Comparison of ENCODE assay signal across 9 cellular contexts in the genomic region with DNA sequence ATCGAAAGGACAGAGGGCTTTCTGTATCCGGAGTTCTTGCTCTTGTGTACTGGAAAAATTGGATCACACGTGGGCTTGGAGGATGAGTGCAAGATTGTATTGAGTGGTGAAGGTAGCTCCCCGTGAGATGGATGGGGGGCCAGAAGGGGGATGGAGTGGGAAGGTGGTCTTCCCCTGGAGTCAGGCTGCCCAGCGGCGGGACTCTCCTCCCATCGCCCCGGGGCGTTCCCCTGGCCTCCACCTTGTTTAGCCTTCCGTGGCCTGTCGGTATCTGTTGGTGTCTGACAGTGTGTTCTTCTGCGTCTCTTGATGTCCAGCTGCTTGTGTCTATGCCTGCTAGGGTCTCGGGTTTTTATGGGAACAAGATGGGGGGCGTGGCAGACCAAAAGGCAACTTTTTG. TPM values are rescaled to one million over a fixed set of nuclear protein-coding genes. Genes with fewer than 3 reads are reported as not detected.
"Had no signal": no experiment of that assay in that cellular context is flagged by ENCODE, and none has a peak within 500 bp of the region (broad histone marks: within the 10 kb centered on the region; RNA-seq: fewer than 3 reads in every experiment).

No MANE protein-coding gene starts in this region.

- H3K9ac ChIP-seq: GM23248 had no signal

- H3K9me3 ChIP-seq: HAP-1 had no signal

- H3K4me1 ChIP-seq: HAP-1 had no signal

- FAIRE-seq: HepG2 had no signal

- H3K27ac ChIP-seq: GM23248, HL-60 had no signal

- ATAC-seq: HCT116, HepG2 had no signal

- DNase-seq: GM23248, GOT3, H7, HFFc6 had no signal

- H3K4me3 ChIP-seq: GM23248, HAP-1 had no signal

- H3K36me3 ChIP-seq: HAP-1 had no signal

RNA-seq across cellular contexts. Expression of a gene that starts 54.6 kb away (rescaled TPM):
- total RNA-seq: GM23248, H7, HepG2, HFFc6 had no signal
- polyA plus RNA-seq: GM23248, HepG2, IgD-negative memory B cell had no signal
